ENCODE assay signal across 30 cellular contexts in the genomic region with DNA sequence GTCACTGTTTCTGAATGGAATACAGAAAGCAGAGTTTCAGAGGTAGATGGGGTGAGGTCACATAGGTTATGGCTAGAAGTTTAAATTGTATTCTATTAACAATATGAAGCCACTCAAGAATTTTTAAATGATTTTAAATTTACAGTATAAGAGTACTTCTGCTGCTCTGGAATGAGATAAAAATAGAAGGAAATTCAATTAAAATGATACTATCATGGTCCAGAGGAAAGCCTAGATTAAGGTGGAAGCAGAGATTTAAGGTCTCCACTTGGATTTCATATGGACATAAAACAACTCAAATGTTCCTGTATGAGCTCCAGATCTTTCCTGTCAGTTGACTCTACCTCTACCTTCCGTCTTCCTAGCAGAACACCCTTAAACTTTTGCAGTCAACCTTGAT.
"Had no signal": no experiment of that assay in that cellular context is flagged by ENCODE, and none has a peak within 500 bp of the region (broad histone marks: within the 10 kb centered on the region; RNA-seq: fewer than 3 reads in every experiment).

No MANE protein-coding gene starts in this region.

- H3K4me1 ChIP-seq: breast epithelium had no signal

- DNase-seq: activated effector memory CD4-positive, alpha-beta T cell treated with anti-CD3 and anti-CD28 coated beads, Interleukin-2, amount 50 U/mL, for 16 hours; activated effector memory CD4-positive, alpha-beta T cell treated with Interleukin-2 at 50 U/mL for 16 hours; activated gamma-delta T cell; activated gamma-delta T cell treated with Interleukin-2 at 50 U/mL for 16 hours; activated naive CD4-positive, alpha-beta T cell; activated naive CD4-positive, alpha-beta T cell treated with anti-CD3 and anti-CD28 coated beads for 36 hours; activated naive CD4-positive, alpha-beta T cell treated with anti-CD3 and anti-CD28 coated beads, Interleukin-2, amount 10 ng/mL, durations not matched to agents 7 days and 5 days; activated naive CD4-positive, alpha-beta T cell treated with anti-CD3 and anti-CD28 coated beads, Interleukin-2, amount 50 U/mL, for 16 hours; activated naive CD4-positive, alpha-beta T cell treated with Interleukin-2 at 50 U/mL for 16 hours; activated naive CD8-positive, alpha-beta T cell treated with anti-CD3 and anti-CD28 coated beads for 36 hours; activated naive CD8-positive, alpha-beta T cell treated with anti-CD3 and anti-CD28 coated beads, Interleukin-2, amount 10 ng/mL, durations not matched to agents 7 days and 5 days; activated naive CD8-positive, alpha-beta T cell treated with anti-CD3 and anti-CD28 coated beads, Interleukin-2, amount 50 U/mL, for 24 hours; activated T-cell treated with anti-CD3 and anti-CD28 coated beads, Interleukin-2, amount 50 U/mL, for 4 hours; activated T-cell treated with anti-CD3 and anti-CD28 coated beads, Interleukin-2, amount 50 U/mL, for 48 hours; activated T-cell treated with anti-CD3 and anti-CD28 coated beads, Interleukin-2, amount 50 U/mL, for 72 hours; adrenal gland; amniotic stem cell; amygdala; anterior cingulate cortex; aorta; body of pancreas; brain microvascular endothelial cell; caudate nucleus; central memory CD4-positive, alpha-beta T cell; cerebellar nuclear complex had no signal

- ATAC-seq: activated naive CD4-positive, alpha-beta T cell treated with anti-CD3 and anti-CD28 coated beads, Interleukin-2, amount 50 U/mL, for 72 hours; activated naive CD8-positive, alpha-beta T cell treated with anti-CD3 and anti-CD28 coated beads, Interleukin-2, amount 50 U/mL, for 24 hours; activated T-cell treated with anti-CD3 and anti-CD28 coated beads, Interleukin-2, amount 50 U/mL, for 4 hours; activated T-cell treated with anti-CD3 and anti-CD28 coated beads, Interleukin-2, amount 50 U/mL, for 72 hours; activated T-helper 17 cell treated with anti-CD3 and anti-CD28 coated beads, Interleukin-2, amount 50 U/mL, for 72 hours; body of pancreas had no signal

- H3K9me3 ChIP-seq: ascending aorta, body of pancreas, breast epithelium had no signal

- H3K27ac ChIP-seq: adrenal gland, ascending aorta, body of pancreas, brain microvascular endothelial cell, breast epithelium, cardiac muscle cell had no signal

- H3K36me3 ChIP-seq: adrenal gland, brain microvascular endothelial cell, breast epithelium, cardiac muscle cell had no signal

- H3K4me3 ChIP-seq: adrenal gland, ascending aorta, body of pancreas, breast epithelium, cardiac muscle cell had no signal

- H3K27me3 ChIP-seq: adrenal gland, ascending aorta, body of pancreas, brain microvascular endothelial cell, breast epithelium, cardiac muscle cell had no signal
